Comparison of ENCODE assay signal across 8 cellular contexts in genomic region chr3:108914774-108915641, GRCh38. TPM values are rescaled to one million over a fixed set of nuclear protein-coding genes. Genes with fewer than 3 reads are reported as not detected.
DNase-seq lines count a peak whose midpoint lies in the region; TF ChIP-seq lines count a peak whose summit lies in the region.

No MANE protein-coding gene starts in this region.

- DNase-seq in GM12864 (ENCODE audit: low read depth) (peak; percentile 30), HAP-1 (ENCODE audit: low spot score in 2 of 2) (peak; percentile 69 to 80), LoVo (ENCODE audit: low spot score) (peak; percentile 55), SHP77 (lab: John Stamatoyannopoulos, UW) (peak; percentile 55 to 60), globus pallidus (ENCODE audit: low spot score) (peak; percentile 41), pulmonary artery endothelial cell (ENCODE audit: low read depth, low spot score) (peak; percentile 19), middle frontal gyrus (ENCODE audit: extremely low spot score, low spot score) (no peak)
- peak; percentile 43 for DNase-seq in activated effector memory CD4-positive, alpha-beta T cell treated with Interleukin-2 at 50 U/mL for 16 hours

- TF ChIP-seq CTCF in GM12864 (IDR thresholded peaks at IDR 0.05; ENCODE audit: low read depth, low read length, missing control alignments) = peak; percentile 91

- no peaks in the 10 kb centered on the region for H3K9me3 ChIP-seq in HAP-1

- in situ Hi-C loops in HAP-1 (cut with MboI; ENCODE audit: low sequenced_read_pairs) = loop anchor here (10.0 to 25.0 kb wide), 2 partner anchors 240 to 428 kb away; no protein-coding TSS in a partner anchor

- H3K36me3 ChIP-seq in HAP-1 (replicated peaks) = no peaks in the 10 kb centered on the region

- H3K4me1 ChIP-seq in HAP-1 = no peaks in the 10 kb centered on the region

- peaks cover 2% of the 10 kb centered on the region; the same call in 1 of the 2 replicates for H3K27me3 ChIP-seq in HAP-1 (ENCODE audit: low read depth)

- no peak overlapping the region for H3K4me3 ChIP-seq in GM12864 (ENCODE audit: low read depth, low read length)
- no peak overlapping the region for H3K4me3 ChIP-seq in HAP-1

RNA-seq across cellular contexts. Expression of gene GUCA1C, which starts 38.7 kb away (rescaled TPM):
- total RNA-seq in pulmonary artery endothelial cell = not detected in 2 replicates
